ENCODE assay signal across 11 cellular contexts in the genomic region with DNA sequence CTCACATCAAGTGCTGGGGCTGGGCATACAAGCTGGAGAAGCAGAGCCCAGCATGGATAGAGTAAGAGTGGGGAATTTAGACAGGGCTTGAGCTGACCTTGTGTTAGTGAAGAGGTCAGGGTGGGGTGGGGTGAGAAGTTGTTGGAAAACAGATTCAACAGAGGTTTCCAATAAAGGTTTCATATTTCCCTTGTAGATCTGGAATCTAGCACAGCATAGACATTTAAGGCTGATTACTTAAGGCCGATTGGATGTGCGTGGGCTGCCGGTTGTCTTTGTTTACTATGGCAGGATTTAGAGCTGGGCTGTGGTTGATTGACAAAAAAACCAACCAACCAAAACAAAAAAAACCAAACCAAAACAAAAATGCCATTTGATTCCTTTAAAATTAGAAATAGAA.
DNase-seq lines count a peak whose midpoint lies in the region; ATAC-seq and TF ChIP-seq lines count a peak whose summit lies in the region.
"Had no signal": no experiment of that assay in that cellular context is flagged by ENCODE, and none has a peak within 500 bp of the region (broad histone marks: within the 10 kb centered on the region; RNA-seq: fewer than 3 reads in every experiment).

No MANE protein-coding gene starts in this region.

- no peak overlapping the region for H3K4me3 ChIP-seq in brain microvascular endothelial cell (ENCODE audit: low read depth, low read length)
- no peak overlapping the region for H3K4me3 ChIP-seq in smooth muscle cell
- no peak overlapping the region for H3K4me3 ChIP-seq in mucosa of descending colon

- TF ChIP-seq CTCF in brain microvascular endothelial cell (IDR thresholded peaks at IDR 0.05; ENCODE audit: low read depth, low read length, missing control alignments) = no peak
- TF ChIP-seq CTCF in smooth muscle cell (IDR thresholded peaks at IDR 0.05; ENCODE audit: borderline replicate concordance, insufficient read depth, poor library complexity, severe bottlenecking) = no peak
- TF ChIP-seq CTCF in mucosa of descending colon (IDR thresholded peaks at IDR 0.05) = no peak

- WGBS in smooth muscle cell (ENCODE audit: low lambda C conversion rate) = 14% methylated on average over 3 of the region's 3 CpGs

- no peak overlapping the region for H3K9ac ChIP-seq in smooth muscle cell (ENCODE audit: low read depth)

- H3K27me3 ChIP-seq in brain microvascular endothelial cell (replicated peaks) (no peaks in the 10 kb centered on the region), smooth muscle cell (ENCODE audit: low read depth) (no peaks in the 10 kb centered on the region)

- peak; percentile 6 for DNase-seq in HCEC 1CT
- DNase-seq in brain microvascular endothelial cell = peak; percentile 44
- peak; percentile 44 for DNase-seq in left ventricle myocardium superior
- DNase-seq in smooth muscle cell (lab: John Stamatoyannopoulos, UW; ENCODE audit: unreplicated experiment) = no peak
- DNase-seq in mucosa of descending colon = no peak
- no peak for DNase-seq in midbrain (lab: John Stamatoyannopoulos, UW)
- no peak for DNase-seq in stimulated activated CD4-positive, alpha-beta T cell treated with anti-CD3 and anti-CD28 coated beads, Interleukin-4, amount 100 ng/mL, for 1 hour
- DNase-seq: NCI-H82; occipital lobe; stimulated activated CD4-positive, alpha-beta T cell treated with anti-CD3 and anti-CD28 coated beads, Interleukin-4, amount 100 ng/mL, for 4 hours had no signal

- H3K36me3 ChIP-seq in brain microvascular endothelial cell (replicated peaks) = no peaks in the 10 kb centered on the region
- H3K36me3 ChIP-seq in smooth muscle cell (ENCODE audit: low read depth) = no peaks in the 10 kb centered on the region
- H3K36me3 ChIP-seq in mucosa of descending colon (ENCODE audit: low read depth) = no peaks in the 10 kb centered on the region

- H3K79me2 ChIP-seq in smooth muscle cell (ENCODE audit: low read depth) = no peaks in the 10 kb centered on the region

- no peaks in the 10 kb centered on the region for H3K9me3 ChIP-seq in smooth muscle cell (replicated peaks; ENCODE audit: low read depth)
- no peaks in the 10 kb centered on the region for H3K9me3 ChIP-seq in mucosa of descending colon

- intact Hi-C loops in left ventricle myocardium superior (cut with micrococcal nuclease) = no loop called here
- intact Hi-C loops in mucosa of descending colon (cut with DNase I, micrococcal nuclease) = no loop called here

- H2AFZ ChIP-seq in smooth muscle cell (ENCODE audit: low read depth) = no peak overlapping the region

- H4K20me1 ChIP-seq in smooth muscle cell (ENCODE audit: low read depth) = no peaks in the 10 kb centered on the region

- in situ Hi-C loops in brain microvascular endothelial cell (cut with HindIII; ENCODE audit: low pct_ligation_motif_present, low sequenced_read_pairs) = no loop called here

- ATAC-seq in left ventricle myocardium superior (peak; percentile 56), mucosa of descending colon (no peak), HG03097 (IDR thresholded peaks at IDR 0.05; ENCODE audit: low FRiP score, unreplicated experiment) (no peak)

- peaks cover 7% of the 10 kb centered on the region for H3K4me1 ChIP-seq in smooth muscle cell (ENCODE audit: low read depth)
- no peaks in the 10 kb centered on the region for H3K4me1 ChIP-seq in mucosa of descending colon (ENCODE audit: low read depth)

- H3F3A ChIP-seq in smooth muscle cell (ENCODE audit: low read depth) = peaks cover 4% of the 10 kb centered on the region

- H3K27ac ChIP-seq in brain microvascular endothelial cell (no peak overlapping the region), smooth muscle cell (ENCODE audit: low read depth) (peak overlapping the region; percentile 49)

- peak overlapping the region; percentile 41 for H3K4me2 ChIP-seq in smooth muscle cell

Comparison
In these comparisons a context has a peak if more than half of its experiments do, and no peak if none do; other contexts are left out.
1. DNase-seq: peak in HCEC 1CT (single experiment), brain microvascular endothelial cell (single experiment) and left ventricle myocardium superior (single experiment); none in smooth muscle cell (single experiment), mucosa of descending colon (0 of 3), midbrain (single experiment) and stimulated activated CD4-positive, alpha-beta T cell treated with anti-CD3 and anti-CD28 coated beads, Interleukin-4, amount 100 ng/mL, for 1 hour (single experiment).